ENCODE assay signal across 1 cellular context in the genomic region with DNA sequence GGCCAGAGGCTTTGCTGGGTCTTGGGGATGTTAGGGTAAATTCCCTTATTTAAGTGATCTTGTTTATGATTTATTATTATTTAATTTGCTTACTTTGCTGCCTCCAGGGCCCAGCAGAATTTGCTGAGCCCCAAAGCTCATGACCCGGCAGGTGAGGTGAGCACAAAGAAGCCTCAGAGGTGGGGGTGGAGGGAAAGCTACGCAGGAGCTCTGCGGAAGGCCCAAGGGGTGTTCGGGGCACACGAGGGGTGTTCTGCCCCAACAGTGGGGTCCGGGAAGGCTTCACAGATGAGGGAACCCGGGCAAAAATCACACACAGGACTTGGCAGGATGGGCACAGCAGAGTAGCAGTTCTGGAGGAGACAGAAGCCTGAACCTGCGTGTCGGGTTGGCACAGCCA.
TF ChIP-seq lines count a peak whose summit lies in the region.

No MANE protein-coding gene starts in this region.

TF ChIP-seq in SK-N-SH, 30 proteins besides CTCF, POLR2A, EP300 and RAD21 (continued from another document):
- no peak for TF ChIP-seq PBX3 (IDR thresholded peaks at IDR 0.05)
- no peak for TF ChIP-seq CHD2 (IDR thresholded peaks at IDR 0.05; ENCODE audit: low read length, partially characterized antibody)
- TF ChIP-seq RCOR1 (IDR thresholded peaks at IDR 0.05; ENCODE audit: low read length), result no peak
- no peak for TF ChIP-seq GABPA (IDR thresholded peaks at IDR 0.05; ENCODE audit: low read depth)
- no peak for TF ChIP-seq MEF2A (IDR thresholded peaks at IDR 0.05; ENCODE audit: borderline replicate concordance, low read depth)
- TF ChIP-seq FOXJ3 (CRISPR knock-in tag; IDR thresholded peaks at IDR 0.05), result no peak
- TF ChIP-seq TAF1 (IDR thresholded peaks at IDR 0.05; ENCODE audit: borderline replicate concordance, low read depth, low read length), result no peak
- no peak for TF ChIP-seq JUND (IDR thresholded peaks at IDR 0.05)
- no peak for TF ChIP-seq TCF12 (IDR thresholded peaks at IDR 0.05)
- no peak for TF ChIP-seq TEAD4 (IDR thresholded peaks at IDR 0.05; ENCODE audit: borderline replicate concordance, insufficient read depth)
- TF ChIP-seq SIN3A (IDR thresholded peaks at IDR 0.05; ENCODE audit: borderline replicate concordance, low read depth, low read length), result no peak
- TF ChIP-seq EZH2phosphoT487 (IDR thresholded peaks at IDR 0.05; ENCODE audit: borderline replicate concordance, low read depth), result no peak
- no peak for TF ChIP-seq NRF1 (IDR thresholded peaks at IDR 0.05; ENCODE audit: low read depth, low read length)
- no peak for TF ChIP-seq FOXM1 (IDR thresholded peaks at IDR 0.05; ENCODE audit: low read depth)
- TF ChIP-seq MXI1 (IDR thresholded peaks at IDR 0.05; ENCODE audit: low read depth, low read length), result no peak
- TF ChIP-seq ELF1 (IDR thresholded peaks at IDR 0.05), result no peak
- TF ChIP-seq, protein P1, sequence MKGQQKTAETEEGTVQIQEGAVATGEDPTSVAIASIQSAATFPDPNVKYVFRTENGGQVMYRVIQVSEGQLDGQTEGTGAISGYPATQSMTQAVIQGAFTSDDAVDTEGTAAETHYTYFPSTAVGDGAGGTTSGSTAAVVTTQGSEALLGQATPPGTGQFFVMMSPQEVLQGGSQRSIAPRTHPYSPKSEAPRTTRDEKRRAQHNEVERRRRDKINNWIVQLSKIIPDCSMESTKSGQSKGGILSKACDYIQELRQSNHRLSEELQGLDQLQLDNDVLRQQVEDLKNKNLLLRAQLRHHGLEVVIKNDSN (IDR thresholded peaks at IDR 0.05; ENCODE audit: borderline replicate concordance, low read depth), result no peak
